ENCODE assay signal across 1 cellular context in genomic region chr1:19468397-19468956, GRCh38.
TF ChIP-seq lines count a peak whose summit lies in the region.

No MANE protein-coding gene starts in this region.

TF ChIP-seq in GM23338, 12 proteins besides CTCF, POLR2A, EP300 and RAD21 (continued from another document):
- TF ChIP-seq REST (IDR thresholded peaks at IDR 0.05; ENCODE audit: unreplicated experiment) (no peak), CREB1 (CRISPR knock-in tag; IDR thresholded peaks at IDR 0.05; ENCODE audit: low read depth) (no peak), EZH2 (IDR thresholded peaks at IDR 0.05; ENCODE audit: low read depth, unreplicated experiment) (no peak), STAT1 (IDR thresholded peaks at IDR 0.05; ENCODE audit: unreplicated experiment) (no peak), ETS1 (IDR thresholded peaks at IDR 0.05) (no peak), ZNF462 (CRISPR knock-in tag; IDR thresholded peaks at IDR 0.05) (no peak), EZH2phosphoT487 (IDR thresholded peaks at IDR 0.05; ENCODE audit: unreplicated experiment) (no peak), ZNF331 (CRISPR knock-in tag; IDR thresholded peaks at IDR 0.05; ENCODE audit: low read depth) (no peak), ZNF114 (CRISPR knock-in tag; IDR thresholded peaks at IDR 0.05) (no peak), JUNB (IDR thresholded peaks at IDR 0.05; ENCODE audit: unreplicated experiment) (no peak)
